In genomic region chr11:31995031-31995430, GRCh38 we compare ENCODE assay signal across 15 cellular contexts.
A peak's percentile ranks its signal among the peaks of the same experiment; 100 is the strongest.
DNase-seq lines count a peak whose midpoint lies in the region; ATAC-seq and TF ChIP-seq lines count a peak whose summit lies in the region.
"Had no signal": no experiment of that assay in that cellular context is flagged by ENCODE, and none has a peak within 500 bp of the region (broad histone marks: within the 10 kb centered on the region; RNA-seq: fewer than 3 reads in every experiment).

No MANE protein-coding gene starts in this region.

- H3K9me2 ChIP-seq in SK-N-SH: no peaks in the 10 kb centered on the region

- POLR2A ChIA-PET in SK-N-SH (lab: Yijun Ruan, JAX): no interaction called here

- 43% methylated on average over 7 of the region's 7 CpGs for WGBS in SK-N-SH (ENCODE audit: low lambda C conversion rate)
- 87% methylated on average over 7 of the region's 7 CpGs for WGBS in smooth muscle cell (ENCODE audit: low lambda C conversion rate)

- TF ChIP-seq CTCF in SK-N-SH (IDR thresholded peaks at IDR 0.05) (no peak), smooth muscle cell (IDR thresholded peaks at IDR 0.05; ENCODE audit: borderline replicate concordance, insufficient read depth, poor library complexity, severe bottlenecking) (no peak), uterus (IDR thresholded peaks at IDR 0.05) (no peak)

- H3K27me3 ChIP-seq in SK-N-SH (ENCODE audit: insufficient read depth): peaks cover 11% of the 10 kb centered on the region; the same call in 1 of the 2 replicates
- peaks cover 49% of the 10 kb centered on the region for H3K27me3 ChIP-seq in smooth muscle cell (ENCODE audit: low read depth)
- H3K27me3 ChIP-seq in uterus: no peaks in the 10 kb centered on the region
- H3K27me3 ChIP-seq: colonic mucosa had no signal

- ATAC-seq in SK-N-SH treated with all-trans-retinoic acid at 6 μM for 48 hours (no peak), HG02870 (IDR thresholded peaks at IDR 0.05; ENCODE audit: unreplicated experiment) (peak; percentile 14)
- ATAC-seq: body of pancreas had no signal

- H3K4me1 ChIP-seq in SK-N-SH (ENCODE audit: control insufficient read depth in 1 of 2, insufficient read depth in 2 of 2, low read depth in 1 of 2, low read length in 1 of 2): no peaks in the 10 kb centered on the region; a peak in 1 of 4 replicates
- H3K4me1 ChIP-seq in smooth muscle cell (ENCODE audit: low read depth): no peaks in the 10 kb centered on the region
- no peaks in the 10 kb centered on the region for H3K4me1 ChIP-seq in uterus
- H3K4me1 ChIP-seq: body of pancreas, colonic mucosa, HAP-1 had no signal

- CTCF ChIA-PET in SK-N-SH (lab: Yijun Ruan, JAX): no interaction called here

- H3K9ac ChIP-seq in SK-N-SH: no peak overlapping the region
- H3K9ac ChIP-seq in smooth muscle cell (ENCODE audit: low read depth): no peak overlapping the region

- H3K27ac ChIP-seq in SK-N-SH (ENCODE audit: low read depth in 2 of 2, low read length in 1 of 2): no peak overlapping the region
- no peak overlapping the region for H3K27ac ChIP-seq in smooth muscle cell (ENCODE audit: low read depth)
- H3K27ac ChIP-seq in uterus: no peak overlapping the region
- H3K27ac ChIP-seq: body of pancreas, colonic mucosa, HL-60 had no signal

- TF ChIP-seq POLR2A in uterus (IDR thresholded peaks at IDR 0.05): no peak

- H3K4me2 ChIP-seq in SK-N-SH: 0 out of 2 replicates have a peak overlapping the region, but pooled peaks have one; percentile 63
- H3K4me2 ChIP-seq in smooth muscle cell: no peak overlapping the region

- H3K36me3 ChIP-seq in SK-N-SH (replicated peaks in 1 of 2; ENCODE audit: control insufficient read depth in 1 of 2, insufficient read depth in 2 of 2, low read length in 1 of 2): no peaks in the 10 kb centered on the region
- H3K36me3 ChIP-seq in smooth muscle cell (ENCODE audit: low read depth): no peaks in the 10 kb centered on the region
- H3K36me3 ChIP-seq in uterus: no peaks in the 10 kb centered on the region
- H3K36me3 ChIP-seq: colonic mucosa, HAP-1 had no signal

- intact Hi-C loops in uterus (cut with DNase I; ENCODE audit: low total_unique reads): no loop called here

- no peak for TF ChIP-seq EP300 in SK-N-SH (IDR thresholded peaks at IDR 0.05; ENCODE audit: borderline replicate concordance in 1 of 2, low read depth in 1 of 2, low read length in 1 of 2)

- H3F3A ChIP-seq in SK-N-SH (replicated peaks; ENCODE audit: insufficient read depth): no peaks in the 10 kb centered on the region
- H3F3A ChIP-seq in smooth muscle cell (ENCODE audit: low read depth): no peaks in the 10 kb centered on the region

- H2AFZ ChIP-seq in SK-N-SH (ENCODE audit: low read depth): 0 out of 2 replicates have a peak overlapping the region, but pooled peaks have one; percentile 38
- H2AFZ ChIP-seq in smooth muscle cell (ENCODE audit: low read depth): no peak overlapping the region

- DNase-seq in SK-N-SH (no peak), NCI-H69 (lab: John Stamatoyannopoulos, UW) (peak; percentile 94), myocyte (ENCODE audit: low read depth) (peak; percentile 19), smooth muscle cell (lab: John Stamatoyannopoulos, UW; ENCODE audit: unreplicated experiment) (no peak), uterus (no peak)
- no peak for DNase-seq in effector CD8-positive, alpha-beta T cell (lab: John Stamatoyannopoulos, UW)
- DNase-seq: activated CD4-positive, alpha-beta T cell treated with anti-CD3 and anti-CD28 coated beads, Interleukin-2, amount 50 U/mL, for 1 hour; colonic mucosa; mesendoderm; stimulated activated CD4-positive, alpha-beta T cell treated with anti-CD3 and anti-CD28 coated beads, Interleukin-4, amount 100 ng/mL, for 4 hours had no signal

- no peak for TF ChIP-seq RAD21 in SK-N-SH (IDR thresholded peaks at IDR 0.05; ENCODE audit: low read length)

- H3K9me3 ChIP-seq in SK-N-SH (no peaks in the 10 kb centered on the region), smooth muscle cell (replicated peaks; ENCODE audit: low read depth) (no peaks in the 10 kb centered on the region), uterus (no peaks in the 10 kb centered on the region)
- H3K9me3 ChIP-seq: body of pancreas, colonic mucosa, HAP-1 had no signal

- no peaks in the 10 kb centered on the region for H4K20me1 ChIP-seq in SK-N-SH (ENCODE audit: insufficient read depth)
- H4K20me1 ChIP-seq in smooth muscle cell (ENCODE audit: low read depth): no peaks in the 10 kb centered on the region

- no peaks in the 10 kb centered on the region for H3K79me2 ChIP-seq in SK-N-SH (ENCODE audit: insufficient read depth)
- no peaks in the 10 kb centered on the region for H3K79me2 ChIP-seq in smooth muscle cell (ENCODE audit: low read depth)

- no peak overlapping the region; a peak in 1 of 4 replicates for H3K4me3 ChIP-seq in SK-N-SH (ENCODE audit: low read depth in 2 of 2, low read length in 1 of 2)
- no peak overlapping the region for H3K4me3 ChIP-seq in smooth muscle cell
- H3K4me3 ChIP-seq in uterus: no peak overlapping the region
- H3K4me3 ChIP-seq: body of pancreas, colonic mucosa, HAP-1 had no signal

TF ChIP-seq in SK-N-SH, 30 proteins besides CTCF, POLR2A, EP300 and RAD21 (continues in another document):
- TF ChIP-seq RFX5 (IDR thresholded peaks at IDR 0.05; ENCODE audit: low read length) (no peak), REST (IDR thresholded peaks at IDR 0.05; ENCODE audit: low read depth, low read length) (no peak), MEF2A (IDR thresholded peaks at IDR 0.05; ENCODE audit: borderline replicate concordance, low read depth) (no peak), MXI1 (IDR thresholded peaks at IDR 0.05; ENCODE audit: low read depth, low read length) (no peak), MAX (IDR thresholded peaks at IDR 0.05; ENCODE audit: low read depth) (no peak), NFIC (IDR thresholded peaks at IDR 0.05; ENCODE audit: borderline replicate concordance) (no peak), ELF1 (IDR thresholded peaks at IDR 0.05) (no peak)

TF ChIP-seq in SK-N-SH treated with all-trans-retinoic acid at 6 μM for 48 hours, 23 proteins besides CTCF, POLR2A, EP300 and RAD21 (continues in another document):
- TF ChIP-seq BACH2 (CRISPR knock-in tag; IDR thresholded peaks at IDR 0.05; ENCODE audit: borderline replicate concordance): no peak
- TF ChIP-seq TOX (CRISPR knock-in tag; IDR thresholded peaks at IDR 0.05; ENCODE audit: borderline replicate concordance): no peak
- no peak for TF ChIP-seq CSRNP3 (CRISPR knock-in tag; IDR thresholded peaks at IDR 0.05)
- no peak for TF ChIP-seq GLIS3 (CRISPR knock-in tag; IDR thresholded peaks at IDR 0.05)
- no peak for TF ChIP-seq TCF4 (CRISPR knock-in tag; IDR thresholded peaks at IDR 0.05; ENCODE audit: borderline replicate concordance)
- TF ChIP-seq ZFP30 (CRISPR knock-in tag; IDR thresholded peaks at IDR 0.05): no peak
- TF ChIP-seq SNAI2 (CRISPR knock-in tag; IDR thresholded peaks at IDR 0.05): no peak
- no peak for TF ChIP-seq ISL1 (CRISPR knock-in tag; IDR thresholded peaks at IDR 0.05)
- no peak for TF ChIP-seq TSHZ2 (CRISPR knock-in tag; IDR thresholded peaks at IDR 0.05)
- TF ChIP-seq ARNTL (CRISPR knock-in tag; IDR thresholded peaks at IDR 0.05; ENCODE audit: borderline replicate concordance, low read depth): no peak
- TF ChIP-seq ZNF8 (CRISPR knock-in tag; IDR thresholded peaks at IDR 0.05): no peak
- no peak for TF ChIP-seq ZNF565 (CRISPR knock-in tag; conservative IDR thresholded peaks at IDR 0.05; ENCODE audit: low read depth)
- no peak for TF ChIP-seq CSDC2 (CRISPR knock-in tag; IDR thresholded peaks at IDR 0.05)
- no peak for TF ChIP-seq ZC3H10 (CRISPR knock-in tag; IDR thresholded peaks at IDR 0.05)

Comparison
In these comparisons a context has a peak if more than half of its experiments do, and no peak if none do; other contexts are left out.
1. DNase-seq: peak in NCI-H69 (single experiment) and myocyte (single experiment); none in SK-N-SH (single experiment), smooth muscle cell (single experiment), effector CD8-positive, alpha-beta T cell (single experiment) and uterus (0 of 2).